In the genomic region with DNA sequence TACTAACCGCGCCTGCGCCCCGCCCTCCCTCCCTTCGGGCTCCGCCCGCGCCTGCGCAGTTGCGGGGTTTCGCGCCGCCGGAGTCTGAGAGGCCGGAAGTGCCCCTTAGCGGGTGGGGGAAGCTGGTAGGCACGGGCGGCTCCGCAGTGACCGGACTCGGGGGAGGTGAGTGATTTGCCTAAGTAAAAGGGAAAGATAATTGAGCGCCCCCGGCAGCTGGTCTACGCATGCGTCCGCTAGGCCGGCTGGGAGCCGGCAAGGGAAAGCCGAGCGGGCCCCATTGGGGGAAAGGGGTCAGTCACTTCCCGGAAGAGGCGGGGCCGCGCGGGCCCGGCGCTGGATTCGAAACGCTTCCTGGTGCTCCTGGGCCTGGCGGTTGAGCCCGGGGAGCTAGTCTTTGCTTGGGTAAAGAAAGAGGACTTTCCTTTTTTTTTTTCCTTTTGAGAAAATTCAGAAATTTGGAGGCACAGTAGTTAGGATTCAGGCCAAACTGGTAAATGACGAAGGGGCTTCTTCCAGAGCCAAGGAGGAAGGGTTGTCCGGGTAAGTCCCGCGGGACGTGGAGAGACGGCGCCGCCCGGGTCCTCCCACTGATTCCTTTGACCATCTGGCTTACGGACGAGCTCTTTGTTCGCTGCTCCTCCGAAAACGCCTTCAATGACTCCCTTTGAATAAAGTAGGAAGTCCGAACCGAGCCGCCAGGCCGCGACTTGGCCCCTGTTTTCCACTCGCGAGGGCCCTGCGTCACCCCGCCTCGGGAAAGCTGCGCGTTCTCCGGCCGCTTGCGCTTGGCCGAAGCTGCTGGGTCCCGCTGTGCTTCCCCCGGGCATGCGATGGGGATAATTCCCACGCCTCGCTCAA, we compare ENCODE assay signal across 8 cellular contexts. TPM values are rescaled to one million over a fixed set of nuclear protein-coding genes. Genes with fewer than 3 reads are reported as not detected.
A peak's percentile ranks its signal among the peaks of the same experiment; 100 is the strongest.
DNase-seq lines count a peak whose midpoint lies in the region; ATAC-seq and TF ChIP-seq lines count a peak whose summit lies in the region.

A gene with protein sequence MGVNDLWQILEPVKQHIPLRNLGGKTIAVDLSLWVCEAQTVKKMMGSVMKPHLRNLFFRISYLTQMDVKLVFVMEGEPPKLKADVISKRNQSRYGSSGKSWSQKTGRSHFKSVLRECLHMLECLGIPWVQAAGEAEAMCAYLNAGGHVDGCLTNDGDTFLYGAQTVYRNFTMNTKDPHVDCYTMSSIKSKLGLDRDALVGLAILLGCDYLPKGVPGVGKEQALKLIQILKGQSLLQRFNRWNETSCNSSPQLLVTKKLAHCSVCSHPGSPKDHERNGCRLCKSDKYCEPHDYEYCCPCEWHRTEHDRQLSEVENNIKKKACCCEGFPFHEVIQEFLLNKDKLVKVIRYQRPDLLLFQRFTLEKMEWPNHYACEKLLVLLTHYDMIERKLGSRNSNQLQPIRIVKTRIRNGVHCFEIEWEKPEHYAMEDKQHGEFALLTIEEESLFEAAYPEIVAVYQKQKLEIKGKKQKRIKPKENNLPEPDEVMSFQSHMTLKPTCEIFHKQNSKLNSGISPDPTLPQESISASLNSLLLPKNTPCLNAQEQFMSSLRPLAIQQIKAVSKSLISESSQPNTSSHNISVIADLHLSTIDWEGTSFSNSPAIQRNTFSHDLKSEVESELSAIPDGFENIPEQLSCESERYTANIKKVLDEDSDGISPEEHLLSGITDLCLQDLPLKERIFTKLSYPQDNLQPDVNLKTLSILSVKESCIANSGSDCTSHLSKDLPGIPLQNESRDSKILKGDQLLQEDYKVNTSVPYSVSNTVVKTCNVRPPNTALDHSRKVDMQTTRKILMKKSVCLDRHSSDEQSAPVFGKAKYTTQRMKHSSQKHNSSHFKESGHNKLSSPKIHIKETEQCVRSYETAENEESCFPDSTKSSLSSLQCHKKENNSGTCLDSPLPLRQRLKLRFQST (plus strand): TSS at position 336 of the 861 bp plus-strand sequence. CDS start 5,806 bp downstream, outside the sequence.
A gene with protein sequence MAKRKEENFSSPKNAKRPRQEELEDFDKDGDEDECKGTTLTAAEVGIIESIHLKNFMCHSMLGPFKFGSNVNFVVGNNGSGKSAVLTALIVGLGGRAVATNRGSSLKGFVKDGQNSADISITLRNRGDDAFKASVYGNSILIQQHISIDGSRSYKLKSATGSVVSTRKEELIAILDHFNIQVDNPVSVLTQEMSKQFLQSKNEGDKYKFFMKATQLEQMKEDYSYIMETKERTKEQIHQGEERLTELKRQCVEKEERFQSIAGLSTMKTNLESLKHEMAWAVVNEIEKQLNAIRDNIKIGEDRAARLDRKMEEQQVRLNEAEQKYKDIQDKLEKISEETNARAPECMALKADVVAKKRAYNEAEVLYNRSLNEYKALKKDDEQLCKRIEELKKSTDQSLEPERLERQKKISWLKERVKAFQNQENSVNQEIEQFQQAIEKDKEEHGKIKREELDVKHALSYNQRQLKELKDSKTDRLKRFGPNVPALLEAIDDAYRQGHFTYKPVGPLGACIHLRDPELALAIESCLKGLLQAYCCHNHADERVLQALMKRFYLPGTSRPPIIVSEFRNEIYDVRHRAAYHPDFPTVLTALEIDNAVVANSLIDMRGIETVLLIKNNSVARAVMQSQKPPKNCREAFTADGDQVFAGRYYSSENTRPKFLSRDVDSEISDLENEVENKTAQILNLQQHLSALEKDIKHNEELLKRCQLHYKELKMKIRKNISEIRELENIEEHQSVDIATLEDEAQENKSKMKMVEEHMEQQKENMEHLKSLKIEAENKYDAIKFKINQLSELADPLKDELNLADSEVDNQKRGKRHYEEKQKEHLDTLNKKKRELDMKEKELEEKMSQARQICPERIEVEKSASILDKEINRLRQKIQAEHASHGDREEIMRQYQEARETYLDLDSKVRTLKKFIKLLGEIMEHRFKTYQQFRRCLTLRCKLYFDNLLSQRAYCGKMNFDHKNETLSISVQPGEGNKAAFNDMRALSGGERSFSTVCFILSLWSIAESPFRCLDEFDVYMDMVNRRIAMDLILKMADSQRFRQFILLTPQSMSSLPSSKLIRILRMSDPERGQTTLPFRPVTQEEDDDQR (minus strand): TSS at position 8 of the 861 bp plus-strand sequence. CDS start 7,864 bp downstream, outside the sequence.

- no peaks in the 10 kb centered on the region for H3K36me3 Mint-ChIP-seq in CD4-positive, CD25-positive, alpha-beta regulatory T cell
- peaks cover 13% of the 10 kb centered on the region for H3K36me3 Mint-ChIP-seq in dendritic cell treated with granulocyte-macrophage colony-stimulating factor and Interleukin-4, amounts not matched to agents 40 ng/mL and 50 ng/mL, for 4 days (ENCODE audit: low read depth)

- H3K4me3 Mint-ChIP-seq in CD4-positive, CD25-positive, alpha-beta regulatory T cell = peak within 1 kb of the TSS; percentile 88 to 98 (median 96)
- peak within 1 kb of the TSS; percentile 96 for H3K4me3 Mint-ChIP-seq in dendritic cell treated with granulocyte-macrophage colony-stimulating factor and Interleukin-4, amounts not matched to agents 40 ng/mL and 50 ng/mL, for 4 days

- no peaks in the 10 kb centered on the region for H3K9me3 Mint-ChIP-seq in CD4-positive, CD25-positive, alpha-beta regulatory T cell
- no peaks in the 10 kb centered on the region for H3K9me3 Mint-ChIP-seq in dendritic cell treated with granulocyte-macrophage colony-stimulating factor and Interleukin-4, amounts not matched to agents 40 ng/mL and 50 ng/mL, for 4 days

- DNase-seq in CD4-positive, CD25-positive, alpha-beta regulatory T cell = peak; percentile 86 to 94 (median 94)
- DNase-seq in NCI-H774 (lab: John Stamatoyannopoulos, UW) = peak; percentile 94
- peak; percentile 85 to 87 for DNase-seq in activated CD4-positive, alpha-beta T cell treated with anti-CD3 and anti-CD28 coated beads, Interleukin-2, amount 50 U/mL, for 4 hours
- DNase-seq in left lung = peak; percentile 89 to 98
- peak; percentile 86 for DNase-seq in stimulated activated CD4-positive, alpha-beta T cell treated with anti-CD3 and anti-CD28 coated beads, Interleukin-2, amount 100 ng/mL, for 4 hours (ENCODE audit: low read depth)

- H3K36me3 ChIP-seq in CD4-positive, CD25-positive, alpha-beta regulatory T cell (ENCODE audit: control insufficient read depth, insufficient read depth, low read length) = no peaks in the 10 kb centered on the region
- no peaks in the 10 kb centered on the region for H3K36me3 ChIP-seq in left lung

- peaks cover 27% of the 10 kb centered on the region for H3K4me1 ChIP-seq in CD4-positive, CD25-positive, alpha-beta regulatory T cell (ENCODE audit: control insufficient read depth, insufficient read depth, low read length, poor library complexity, severe bottlenecking)
- H3K4me1 ChIP-seq in left lung = peaks cover 0 to 33% of the 10 kb centered on the region in 2 donors

- intact Hi-C loops in dendritic cell treated with granulocyte-macrophage colony-stimulating factor and Interleukin-4, amounts not matched to agents 40 ng/mL and 50 ng/mL, for 4 days (cut with micrococcal nuclease) = loop anchor here (5.0 kb wide), 1 partner anchor 58 kb away; no protein-coding TSS in a partner anchor
- intact Hi-C loops in left lung (cut with DNase I) = no loop called here

- H3K27ac ChIP-seq in CD4-positive, CD25-positive, alpha-beta regulatory T cell (ENCODE audit: insufficient read depth, low read length, poor library complexity, severe bottlenecking) = peak within 1 kb of the TSS; percentile 98
- H3K27ac ChIP-seq in left lung = peak within 1 kb of the TSS; percentile 97 to 99

- TF ChIP-seq CTCF in left lung (IDR thresholded peaks at IDR 0.05) = no peak

- H3K4me1 Mint-ChIP-seq in CD4-positive, CD25-positive, alpha-beta regulatory T cell = peaks cover 27 to 56% (median 37%) of the 10 kb centered on the region in 4 donors
- peaks cover 24% of the 10 kb centered on the region for H3K4me1 Mint-ChIP-seq in dendritic cell treated with granulocyte-macrophage colony-stimulating factor and Interleukin-4, amounts not matched to agents 40 ng/mL and 50 ng/mL, for 4 days (ENCODE audit: low read depth)

- H3K9me3 ChIP-seq in CD4-positive, CD25-positive, alpha-beta regulatory T cell (ENCODE audit: control insufficient read depth in 2 of 2, low read length in 2 of 2) = no peaks in the 10 kb centered on the region
- no peaks in the 10 kb centered on the region for H3K9me3 ChIP-seq in left lung

- no peaks in the 10 kb centered on the region for H3K27me3 ChIP-seq in CD4-positive, CD25-positive, alpha-beta regulatory T cell (ENCODE audit: control insufficient read depth, insufficient read depth, low read length)
- no peaks in the 10 kb centered on the region for H3K27me3 ChIP-seq in left lung

- no peaks in the 10 kb centered on the region for H3K27me3 Mint-ChIP-seq in CD4-positive, CD25-positive, alpha-beta regulatory T cell
- no peaks in the 10 kb centered on the region for H3K27me3 Mint-ChIP-seq in dendritic cell treated with granulocyte-macrophage colony-stimulating factor and Interleukin-4, amounts not matched to agents 40 ng/mL and 50 ng/mL, for 4 days

- peak within 1 kb of the TSS; percentile 87 to 96 (median 96) for H3K27ac Mint-ChIP-seq in CD4-positive, CD25-positive, alpha-beta regulatory T cell
- peak within 1 kb of the TSS; percentile 99 for H3K27ac Mint-ChIP-seq in dendritic cell treated with granulocyte-macrophage colony-stimulating factor and Interleukin-4, amounts not matched to agents 40 ng/mL and 50 ng/mL, for 4 days

- ATAC-seq in CD4-positive, CD25-positive, alpha-beta regulatory T cell (ENCODE audit: low read depth in 2 of 2) = peak; percentile 80 to 81
- ATAC-seq in GM19438 (IDR thresholded peaks at IDR 0.05; ENCODE audit: low read depth, unreplicated experiment) (peak; percentile 59), HG03571 (IDR thresholded peaks at IDR 0.05; ENCODE audit: unreplicated experiment) (peak; percentile 62), left lung (peak; percentile 95)

- peak within 1 kb of the TSS; percentile 90 for H3K4me3 ChIP-seq in CD4-positive, CD25-positive, alpha-beta regulatory T cell (ENCODE audit: low read depth, low read length)
- peak within 1 kb of the TSS; percentile 89 to 93 for H3K4me3 ChIP-seq in left lung

RNA-seq across cellular contexts. Expression of the first gene that starts in this region (rescaled TPM):
- 11.2 TPM for total RNA-seq in CD4-positive, CD25-positive, alpha-beta regulatory T cell
- polyA plus RNA-seq in CD4-positive, CD25-positive, alpha-beta regulatory T cell = 1 to 10 TPM in 3 of 4 donors, under 1 TPM in 1; 0.94 to 2.3 (median 1.5) TPM
- total RNA-seq in left lung = 1 to 10 TPM; 7.5 to 9.6 TPM

RNA-seq across cellular contexts. Expression of the second gene that starts in this region (rescaled TPM):
- total RNA-seq in CD4-positive, CD25-positive, alpha-beta regulatory T cell = 34.4 TPM
- polyA plus RNA-seq in CD4-positive, CD25-positive, alpha-beta regulatory T cell = 10 to 100 TPM; 11.5 to 24.8 (median 19.7) TPM
- total RNA-seq in left lung = 10 to 100 TPM; 18.5 to 19.9 TPM

Comparison
In these comparisons a context has a peak if more than half of its experiments do, and no peak if none do; other contexts are left out.
1. Peak in every context shown above with its lines: DNase-seq, ATAC-seq, H3K4me3 ChIP-seq and H3K27ac ChIP-seq.